Comparison of ENCODE assay signal across 14 cellular contexts in the genomic region with DNA sequence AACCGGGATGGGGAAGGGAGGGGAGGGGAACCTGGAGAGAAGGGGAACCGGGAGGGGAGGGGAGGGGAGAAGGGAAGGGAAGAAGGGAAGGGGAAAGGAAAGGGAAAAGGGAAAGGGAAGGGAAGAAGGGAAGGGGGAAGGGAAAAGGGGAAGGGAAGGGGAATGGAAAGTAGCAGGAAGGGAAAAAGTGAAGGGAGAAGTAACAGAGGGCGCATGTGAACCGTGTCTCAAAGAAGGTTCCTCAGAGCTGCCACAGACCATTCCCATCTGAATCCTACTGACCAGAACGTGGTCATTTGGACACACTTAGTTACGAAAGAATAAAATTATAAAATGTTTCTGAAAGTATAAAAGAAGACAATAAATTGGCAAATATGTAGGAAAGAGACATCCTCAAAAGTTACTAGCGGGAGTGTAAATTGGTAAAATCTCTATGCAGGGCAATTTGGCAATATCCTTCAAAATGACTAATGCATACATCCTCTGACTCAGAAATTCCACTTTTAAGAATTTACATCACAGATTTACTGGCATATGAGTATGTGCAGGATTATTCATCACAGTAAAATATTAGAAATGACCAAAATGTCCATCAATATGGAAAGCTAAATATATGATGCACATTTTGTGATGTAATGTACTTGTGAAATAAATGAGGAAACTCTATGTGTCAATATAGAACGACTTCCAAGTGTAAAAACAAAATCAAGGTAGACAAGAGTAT. TPM values are rescaled to one million over a fixed set of nuclear protein-coding genes. Genes with fewer than 3 reads are reported as not detected.
DNase-seq lines count a peak whose midpoint lies in the region; ATAC-seq and TF ChIP-seq lines count a peak whose summit lies in the region.
"Had no signal": no experiment of that assay in that cellular context is flagged by ENCODE, and none has a peak within 500 bp of the region (broad histone marks: within the 10 kb centered on the region; RNA-seq: fewer than 3 reads in every experiment).

No MANE protein-coding gene starts in this region.

- intact Hi-C loops in upper lobe of right lung (cut with DNase I): no loop called here

- peak; percentile 35 for ATAC-seq in activated T-helper 17 cell treated with anti-CD3 and anti-CD28 coated beads, Interleukin-2, amount 50 U/mL, for 72 hours (replicated peaks)
- ATAC-seq in HG03045 (IDR thresholded peaks at IDR 0.05; ENCODE audit: unreplicated experiment) (no peak), upper lobe of right lung (no peak), HG03175 (IDR thresholded peaks at IDR 0.05; ENCODE audit: unreplicated experiment) (no peak), HG02642 (IDR thresholded peaks at IDR 0.05; ENCODE audit: poor library complexity, unreplicated experiment) (no peak)

- H3K4me3 ChIP-seq in upper lobe of right lung: no peak overlapping the region
- H3K4me3 ChIP-seq: colonic mucosa, spleen had no signal

- peak overlapping the region; percentile 95 for H3K27ac Mint-ChIP-seq in activated T-helper 17 cell treated with anti-CD3 and anti-CD28 coated beads, Interleukin-2, amount 50 U/mL, for 72 hours

- no peaks in the 10 kb centered on the region for H3K9me3 ChIP-seq in upper lobe of right lung
- H3K9me3 ChIP-seq: colonic mucosa, spleen had no signal

- no peaks in the 10 kb centered on the region for H3K4me1 ChIP-seq in upper lobe of right lung
- H3K4me1 ChIP-seq: colonic mucosa, spleen had no signal

- no peaks in the 10 kb centered on the region for H3K9me3 Mint-ChIP-seq in activated T-helper 17 cell treated with anti-CD3 and anti-CD28 coated beads, Interleukin-2, amount 50 U/mL, for 72 hours

- peaks cover 6% of the 10 kb centered on the region for H3K36me3 Mint-ChIP-seq in activated T-helper 17 cell treated with anti-CD3 and anti-CD28 coated beads, Interleukin-2, amount 50 U/mL, for 72 hours (ENCODE audit: low read depth)

- H3K4me3 Mint-ChIP-seq in activated T-helper 17 cell treated with anti-CD3 and anti-CD28 coated beads, Interleukin-2, amount 50 U/mL, for 72 hours: peak overlapping the region; percentile 48

- H3K27me3 ChIP-seq in upper lobe of right lung: peaks cover 10% of the 10 kb centered on the region
- H3K27me3 ChIP-seq: colonic mucosa had no signal

- no peaks in the 10 kb centered on the region for H3K36me3 ChIP-seq in upper lobe of right lung
- H3K36me3 ChIP-seq: colonic mucosa, spleen had no signal

- H3K27me3 Mint-ChIP-seq in activated T-helper 17 cell treated with anti-CD3 and anti-CD28 coated beads, Interleukin-2, amount 50 U/mL, for 72 hours: no peaks in the 10 kb centered on the region

- TF ChIP-seq CTCF in upper lobe of right lung (IDR thresholded peaks at IDR 0.05): no peak

- DNase-seq in EH (ENCODE audit: low read depth) (peak; percentile 89), LHCN-M2 (ENCODE audit: low read depth) (peak; percentile 54), glomerular endothelial cell (ENCODE audit: extremely low read depth, low read depth, low spot score) (peak; percentile 45), upper lobe of right lung (no peak)
- DNase-seq: colonic mucosa; KG1; NCI-H446; spleen; stimulated activated CD8-positive, alpha-beta memory T cell treated with anti-CD3 and anti-CD28 coated beads, Interleukin-4, amount 100 ng/mL, for 48 hours had no signal

- no peak overlapping the region for H3K27ac ChIP-seq in upper lobe of right lung
- H3K27ac ChIP-seq: colonic mucosa, spleen had no signal

- H3K4me1 Mint-ChIP-seq in activated T-helper 17 cell treated with anti-CD3 and anti-CD28 coated beads, Interleukin-2, amount 50 U/mL, for 72 hours: peaks cover 24% of the 10 kb centered on the region

RNA-seq across cellular contexts. Expression of a gene that starts 12.9 kb away (rescaled TPM):
- total RNA-seq in LHCN-M2 (2014; rRNA removed) (0.11 and 0.19 TPM in 2 replicates), glomerular endothelial cell (not detected in 2 replicates), upper lobe of right lung (1.6 TPM)
- polyA plus RNA-seq in LHCN-M2 (2012): not detected
- under 1 TPM; 0.21 to 0.30 TPM for total RNA-seq in activated T-helper 17 cell treated with anti-CD3 and anti-CD28 coated beads, Interleukin-2, amount 50 U/mL, for 72 hours
- total RNA-seq: colonic mucosa, myocyte had no signal
